In the genomic region with DNA sequence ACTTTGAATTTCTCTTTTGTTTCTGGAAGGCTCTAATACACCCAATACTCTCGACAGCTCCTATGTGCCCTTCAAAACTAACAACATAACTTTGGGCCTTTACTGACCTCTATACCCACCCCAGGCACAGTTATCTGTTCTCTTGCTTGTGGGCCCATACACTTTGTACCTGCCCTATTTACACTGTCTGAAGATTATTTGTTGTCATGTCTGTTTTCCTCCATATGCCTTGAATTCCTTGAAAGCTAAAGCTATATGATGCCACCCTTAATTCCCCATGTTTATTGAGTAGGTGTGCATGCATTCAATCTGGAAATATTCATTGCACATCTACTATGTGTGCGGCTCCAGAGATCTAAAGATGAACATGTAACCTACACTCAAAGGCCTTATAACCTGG, we compare ENCODE assay signal across 34 cellular contexts.
"Had no signal": no experiment of that assay in that cellular context is flagged by ENCODE, and none has a peak within 500 bp of the region (broad histone marks: within the 10 kb centered on the region; RNA-seq: fewer than 3 reads in every experiment).

No MANE protein-coding gene starts in this region.

- H3K27me3 ChIP-seq: adrenal gland, ascending aorta, body of pancreas, brain microvascular endothelial cell, breast epithelium, cardiac muscle cell had no signal

- DNase-seq: activated effector memory CD4-positive, alpha-beta T cell treated with anti-CD3 and anti-CD28 coated beads, Interleukin-2, amount 50 U/mL, for 16 hours; activated effector memory CD4-positive, alpha-beta T cell treated with Interleukin-2 at 50 U/mL for 16 hours; activated gamma-delta T cell; activated gamma-delta T cell treated with Interleukin-2 at 50 U/mL for 16 hours; activated naive CD4-positive, alpha-beta T cell; activated naive CD4-positive, alpha-beta T cell treated with anti-CD3 and anti-CD28 coated beads for 36 hours; activated naive CD4-positive, alpha-beta T cell treated with anti-CD3 and anti-CD28 coated beads, Interleukin-2, amount 10 ng/mL, durations not matched to agents 7 days and 5 days; activated naive CD4-positive, alpha-beta T cell treated with anti-CD3 and anti-CD28 coated beads, Interleukin-2, amount 50 U/mL, for 16 hours; activated naive CD4-positive, alpha-beta T cell treated with Interleukin-2 at 50 U/mL for 16 hours; activated naive CD8-positive, alpha-beta T cell treated with anti-CD3 and anti-CD28 coated beads for 36 hours; activated naive CD8-positive, alpha-beta T cell treated with anti-CD3 and anti-CD28 coated beads, Interleukin-2, amount 10 ng/mL, durations not matched to agents 7 days and 5 days; activated naive CD8-positive, alpha-beta T cell treated with anti-CD3 and anti-CD28 coated beads, Interleukin-2, amount 50 U/mL, for 24 hours; activated T-cell treated with anti-CD3 and anti-CD28 coated beads, Interleukin-2, amount 50 U/mL, for 1 hour; activated T-cell treated with anti-CD3 and anti-CD28 coated beads, Interleukin-2, amount 50 U/mL, for 24 hours; activated T-cell treated with anti-CD3 and anti-CD28 coated beads, Interleukin-2, amount 50 U/mL, for 4 hours; activated T-cell treated with anti-CD3 and anti-CD28 coated beads, Interleukin-2, amount 50 U/mL, for 48 hours; activated T-cell treated with anti-CD3 and anti-CD28 coated beads, Interleukin-2, amount 50 U/mL, for 72 hours; adrenal gland; amniotic stem cell; amygdala; anterior cingulate cortex; aorta; body of pancreas; brain microvascular endothelial cell; caudate nucleus; central memory CD4-positive, alpha-beta T cell; cerebellar nuclear complex had no signal

- H3K36me3 ChIP-seq: adrenal gland, ascending aorta, brain microvascular endothelial cell, breast epithelium, cardiac muscle cell had no signal

- H3K27ac ChIP-seq: adrenal gland, ascending aorta, body of pancreas, brain microvascular endothelial cell, breast epithelium, cardiac muscle cell had no signal

- FAIRE-seq: astrocyte, bronchial epithelial cell had no signal

- H3K4me1 ChIP-seq: adrenal gland, ascending aorta, body of pancreas, breast epithelium had no signal

- H3K4me3 ChIP-seq: adrenal gland, ascending aorta, body of pancreas, breast epithelium, cardiac muscle cell had no signal

- H3K9me3 ChIP-seq: adrenal gland, body of pancreas had no signal

- ATAC-seq: activated naive CD4-positive, alpha-beta T cell treated with anti-CD3 and anti-CD28 coated beads, Interleukin-2, amount 50 U/mL, for 72 hours; activated naive CD8-positive, alpha-beta T cell treated with anti-CD3 and anti-CD28 coated beads, Interleukin-2, amount 50 U/mL, for 24 hours; activated T-cell treated with anti-CD3 and anti-CD28 coated beads, Interleukin-2, amount 50 U/mL, for 4 hours; activated T-cell treated with anti-CD3 and anti-CD28 coated beads, Interleukin-2, amount 50 U/mL, for 72 hours; activated T-helper 17 cell treated with anti-CD3 and anti-CD28 coated beads, Interleukin-2, amount 50 U/mL, for 72 hours; body of pancreas had no signal
